Comparison of ENCODE assay signal across 27 cellular contexts in genomic region chr14:30977752-30978151, GRCh38.
"Had no signal": no experiment of that assay in that cellular context is flagged by ENCODE, and none has a peak within 500 bp of the region (broad histone marks: within the 10 kb centered on the region; RNA-seq: fewer than 3 reads in every experiment).

No MANE protein-coding gene starts in this region.

- H3K9me3 Mint-ChIP-seq: neural crest cell had no signal

- H3K36me3 ChIP-seq: esophagus muscularis mucosa, gastroesophageal sphincter, heart right ventricle, left lung, neutrophil, pancreas, right lobe of liver, stomach, thyroid gland, vagina had no signal

- H3K27ac ChIP-seq: coronary artery, esophagus muscularis mucosa, foreskin keratinocyte, gastroesophageal sphincter, heart right ventricle, left lung, neutrophil, pancreas, right lobe of liver, stomach, thyroid gland, vagina had no signal

- H3K4me3 ChIP-seq: coronary artery, esophagus muscularis mucosa, gastroesophageal sphincter, heart right ventricle, left lung, pancreas, right lobe of liver, stomach, thyroid gland, vagina had no signal

- DNase-seq: dermis blood vessel endothelial cell; effector memory CD4-positive, alpha-beta T cell; foreskin keratinocyte; heart right ventricle; hippocampal formation; left cardiac atrium; left lung; mesendoderm; midbrain; naive thymus-derived CD8-positive, alpha-beta T cell; pancreas; right lobe of liver; small intestine; stimulated activated CD4-positive, alpha-beta T cell treated with anti-CD3 and anti-CD28 coated beads, Interleukin-12 subunit alpha, Interleukin-12 subunit beta, amount 100 ng/mL, for 4 hours; stimulated activated CD4-positive, alpha-beta T cell treated with anti-CD3 and anti-CD28 coated beads, Interleukin-1b, Interleukin-23, amount 100 ng/mL, for 48 hours; stimulated activated CD4-positive, alpha-beta T cell treated with anti-CD3 and anti-CD28 coated beads, Interleukin-4, amount 100 ng/mL, for 1 hour; stimulated activated CD8-positive, alpha-beta memory T cell treated with anti-CD3 and anti-CD28 coated beads, Interleukin-4, amount 100 ng/mL, for 48 hours; stimulated activated naive CD4-positive, alpha-beta T cell treated with Interleukin-2 at 50 U/mL for 16 hours; stomach; thyroid gland; trophoblast cell had no signal

- ATAC-seq: foreskin keratinocyte; gastroesophageal sphincter; heart right ventricle; left cardiac atrium; left lung; naive thymus-derived CD8-positive, alpha-beta T cell; pancreas; right lobe of liver had no signal

- H3K27me3 ChIP-seq: esophagus muscularis mucosa, foreskin keratinocyte, gastroesophageal sphincter, heart right ventricle, left lung, neutrophil, pancreas, right lobe of liver, stomach, thyroid gland, vagina had no signal

- H3K4me1 ChIP-seq: foreskin keratinocyte had no signal

- H3K27me3 Mint-ChIP-seq: naive thymus-derived CD8-positive, alpha-beta T cell had no signal

- H3K9me3 ChIP-seq: esophagus muscularis mucosa, gastroesophageal sphincter, heart right ventricle, left lung, neutrophil, pancreas, right lobe of liver, stomach, thyroid gland, vagina had no signal

- H3K4me3 Mint-ChIP-seq: naive thymus-derived CD8-positive, alpha-beta T cell; neural crest cell had no signal
